15 cellular contexts compared by ENCODE assay signal in the genomic region with DNA sequence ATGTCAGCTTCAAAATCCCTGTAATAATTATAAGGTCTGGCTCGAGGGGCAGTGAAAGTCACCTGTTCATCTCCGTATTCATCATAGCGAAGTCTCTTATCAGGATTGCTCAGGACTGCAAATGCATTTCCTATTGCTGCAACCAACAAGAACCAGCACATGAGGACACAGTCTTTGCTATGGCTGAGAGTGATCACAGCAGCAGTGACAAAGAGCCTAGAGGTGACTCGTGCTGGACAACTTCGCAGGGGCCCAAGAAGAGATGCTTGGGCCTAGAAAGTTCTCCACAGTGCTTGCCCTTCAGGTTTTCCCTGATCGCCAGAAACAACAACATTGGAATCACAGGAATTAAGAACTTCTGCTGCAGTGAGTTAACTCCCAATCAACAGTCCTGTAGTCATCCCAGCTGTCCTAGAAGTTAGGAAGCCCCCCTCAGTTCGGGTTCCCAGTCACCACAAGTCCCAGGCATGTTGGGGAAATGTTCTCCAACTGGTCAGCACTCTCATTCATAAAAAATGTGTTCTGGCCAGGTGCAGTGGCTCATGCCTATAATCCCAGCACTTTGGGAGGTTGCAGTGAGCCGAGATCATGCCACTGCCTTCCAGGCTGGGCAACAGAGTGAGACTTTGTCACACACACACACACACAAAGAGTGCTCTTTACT. TPM values are rescaled to one million over a fixed set of nuclear protein-coding genes. Genes with fewer than 3 reads are reported as not detected.
DNase-seq lines count a peak whose midpoint lies in the region; ATAC-seq and TF ChIP-seq lines count a peak whose summit lies in the region.
"Had no signal": no experiment of that assay in that cellular context is flagged by ENCODE, and none has a peak within 500 bp of the region (broad histone marks: within the 10 kb centered on the region; RNA-seq: fewer than 3 reads in every experiment).

No MANE protein-coding gene starts in this region.

- H3K4me3 ChIP-seq in brain microvascular endothelial cell (ENCODE audit: low read depth, low read length), result no peak overlapping the region
- no peak overlapping the region for H3K4me3 ChIP-seq in mesodermal cell (ENCODE audit: extremely low read depth, insufficient read depth, low read length, poor library complexity, severe bottlenecking)
- no peak overlapping the region for H3K4me3 ChIP-seq in upper lobe of right lung
- H3K4me3 ChIP-seq: dorsolateral prefrontal cortex, esophagus squamous epithelium had no signal

- H3K27me3 ChIP-seq in brain microvascular endothelial cell (replicated peaks), result no peaks in the 10 kb centered on the region
- no peaks in the 10 kb centered on the region for H3K27me3 ChIP-seq in upper lobe of right lung
- H3K27me3 ChIP-seq: dorsolateral prefrontal cortex, esophagus squamous epithelium had no signal

- H3K36me3 ChIP-seq in brain microvascular endothelial cell (replicated peaks) (peaks cover 20% of the 10 kb centered on the region), mesodermal cell (ENCODE audit: control insufficient read depth, insufficient read depth, low read length) (peaks cover 69% of the 10 kb centered on the region), upper lobe of right lung (peaks cover 41% of the 10 kb centered on the region)

- no peak for ATAC-seq in upper lobe of right lung
- ATAC-seq: stimulated activated naive CD8-positive, alpha-beta T cell treated with anti-CD3 and anti-CD28 coated beads, Interleukin-15, amount 100 ng/mL, for 72 hours had no signal

- H3K27ac ChIP-seq in brain microvascular endothelial cell, result no peak overlapping the region
- H3K27ac ChIP-seq in mesodermal cell (ENCODE audit: low read depth, low read length, severe bottlenecking), result peak overlapping the region; percentile 45
- no peak overlapping the region for H3K27ac ChIP-seq in upper lobe of right lung
- H3K27ac ChIP-seq: esophagus squamous epithelium had no signal

- TF ChIP-seq CTCF in AG09319 (IDR thresholded peaks at IDR 0.05; ENCODE audit: low read depth, low read length), result no peak
- TF ChIP-seq CTCF in brain microvascular endothelial cell (IDR thresholded peaks at IDR 0.05; ENCODE audit: low read depth, low read length, missing control alignments), result no peak
- no peak for TF ChIP-seq CTCF in upper lobe of right lung (IDR thresholded peaks at IDR 0.05)

- DNase-seq in AG09319 (ENCODE audit: extremely low read depth, low read depth), result peak; percentile 11
- DNase-seq in LHCN-M2 (ENCODE audit: low read depth), result peak; percentile 93
- peak; percentile 8 for DNase-seq in brain microvascular endothelial cell
- no peak for DNase-seq in activated CD8-positive, alpha-beta memory T cell treated with anti-CD3 and anti-CD28 coated beads, Interleukin-2, amount 50 U/mL, for 48 hours
- no peak for DNase-seq in stimulated activated CD8-positive, alpha-beta memory T cell treated with anti-CD3 and anti-CD28 coated beads, Interleukin-4, amount 100 ng/mL, for 48 hours
- DNase-seq in amniotic stem cell (lab: John Stamatoyannopoulos, UW), result no peak
- DNase-seq in upper lobe of right lung, result no peak
- DNase-seq: AML-193; dorsolateral prefrontal cortex; esophagus squamous epithelium; Karpas-422; midbrain; NCI-H69; stimulated activated naive CD8-positive, alpha-beta T cell treated with anti-CD3 and anti-CD28 coated beads, Interleukin-15, amount 100 ng/mL, for 72 hours had no signal

- H3K4me1 ChIP-seq in mesodermal cell (ENCODE audit: control insufficient read depth, insufficient read depth, low read length, poor library complexity, severe bottlenecking), result peaks cover 5% of the 10 kb centered on the region
- H3K4me1 ChIP-seq in upper lobe of right lung, result no peaks in the 10 kb centered on the region
- H3K4me1 ChIP-seq: esophagus squamous epithelium had no signal

- 97 to 98% methylated on average over 6 to 8 of the region's 8 CpGs for WGBS in mesodermal cell (ENCODE audit: insufficient coverage in 2 of 2), 2 experiments

- in situ Hi-C loops in brain microvascular endothelial cell (cut with HindIII; ENCODE audit: low pct_ligation_motif_present, low sequenced_read_pairs), result no loop called here

- intact Hi-C loops in upper lobe of right lung (cut with DNase I), result no loop called here

- H3K9me3 ChIP-seq in mesodermal cell (ENCODE audit: control insufficient read depth, low read length) (no peaks in the 10 kb centered on the region), upper lobe of right lung (no peaks in the 10 kb centered on the region)
- H3K9me3 ChIP-seq: esophagus squamous epithelium had no signal

RNA-seq across cellular contexts. Expression of a gene that starts 13.0 kb away (rescaled TPM):
- total RNA-seq in LHCN-M2 (2014; rRNA removed) (10.9 and 13.5 TPM in 2 replicates), upper lobe of right lung (11.9 TPM)
- 14.8 TPM for polyA plus RNA-seq in LHCN-M2 (2012)
- polyA plus RNA-seq in mesodermal cell (2013, experiment 1 of 2), result 34.9 TPM
- 45.0 TPM for polyA plus RNA-seq in mesodermal cell (2013, experiment 2 of 2)

RNA-seq across cellular contexts. Expression of a gene that starts 22.5 kb away (rescaled TPM):
- total RNA-seq in LHCN-M2 (2014; rRNA removed) (3.7 and 4.1 TPM in 2 replicates), upper lobe of right lung (4.5 TPM)
- 8.0 TPM for polyA plus RNA-seq in LHCN-M2 (2012)
- 6.7 TPM for polyA plus RNA-seq in mesodermal cell (2013, experiment 1 of 2)
- polyA plus RNA-seq in mesodermal cell (2013, experiment 2 of 2), result 6.7 TPM

RNA-seq across cellular contexts. Expression of a gene that starts 31.4 kb away (rescaled TPM):
- total RNA-seq in LHCN-M2 (2014; rRNA removed) (6.0 and 6.2 TPM in 2 replicates), upper lobe of right lung (1.9 TPM)
- polyA plus RNA-seq in LHCN-M2 (2012), result 4.4 TPM
- polyA plus RNA-seq in mesodermal cell (2013, experiment 1 of 2), result 1.1 TPM
- 0.91 TPM for polyA plus RNA-seq in mesodermal cell (2013, experiment 2 of 2)

RNA-seq across cellular contexts. Expression of a gene that starts 36.2 kb away (rescaled TPM):
- total RNA-seq in LHCN-M2 (2014; rRNA removed) (0.19 and 0.40 TPM in 2 replicates), upper lobe of right lung (47.2 TPM)
- polyA plus RNA-seq in LHCN-M2 (2012), result 1.9 TPM
- polyA plus RNA-seq in mesodermal cell (2013, experiment 1 of 2), result 74.5 TPM
- polyA plus RNA-seq in mesodermal cell (2013, experiment 2 of 2), result 41.8 TPM

RNA-seq across cellular contexts. Expression of a gene that starts 36.6 kb away (rescaled TPM):
- total RNA-seq in LHCN-M2 (2014; rRNA removed) (not detected in 2 replicates), upper lobe of right lung (5.2 TPM)
- not detected for polyA plus RNA-seq in LHCN-M2 (2012)
- polyA plus RNA-seq in mesodermal cell (2013, experiment 1 of 2), result not detected
- not detected for polyA plus RNA-seq in mesodermal cell (2013, experiment 2 of 2)

Comparison
In these comparisons a context has a peak if more than half of its experiments do, and no peak if none do; other contexts are left out.
1. DNase-seq: peak in AG09319 (single experiment), LHCN-M2 (single experiment) and brain microvascular endothelial cell (single experiment); none in activated CD8-positive, alpha-beta memory T cell treated with anti-CD3 and anti-CD28 coated beads, Interleukin-2, amount 50 U/mL, for 48 hours (single experiment), stimulated activated CD8-positive, alpha-beta memory T cell treated with anti-CD3 and anti-CD28 coated beads, Interleukin-4, amount 100 ng/mL, for 48 hours (single experiment), amniotic stem cell (single experiment) and upper lobe of right lung (single experiment).